Comparison of ENCODE assay signal across 25 cellular contexts in genomic region chr13:93326427-93326826, GRCh38.
"Had no signal": no experiment of that assay in that cellular context is flagged by ENCODE, and none has a peak within 500 bp of the region (broad histone marks: within the 10 kb centered on the region; RNA-seq: fewer than 3 reads in every experiment).

No MANE protein-coding gene starts in this region.

- H3K27me3 Mint-ChIP-seq: dendritic cell treated with granulocyte-macrophage colony-stimulating factor and Interleukin-4, amounts not matched to agents 40 ng/mL and 50 ng/mL, for 4 days; effector memory CD8-positive, alpha-beta T cell had no signal

- H3K4me1 Mint-ChIP-seq: immature natural killer cell had no signal

- H3K36me3 Mint-ChIP-seq: immature natural killer cell had no signal

- H3K27me3 ChIP-seq: colonic mucosa, esophagus squamous epithelium, gastrocnemius medialis, left lung had no signal

- DNase-seq: colonic mucosa; cortex of kidney; effector CD8-positive, alpha-beta T cell; effector memory CD8-positive, alpha-beta T cell; endodermal cell; erythroblast; esophagus squamous epithelium; foreskin fibroblast; foreskin melanocyte; gastrocnemius medialis; glutamatergic neuron; head of caudate nucleus; heart right ventricle; hypothalamus; immature natural killer cell; islet precursor cell; kidney; left cardiac atrium; left lung; left ventricle myocardium superior; lower lobe of right lung; mesenchymal stem cell; midbrain had no signal

- H3K9me3 ChIP-seq: colonic mucosa, esophagus squamous epithelium, gastrocnemius medialis, left lung, lower lobe of right lung had no signal

- H3K4me3 ChIP-seq: colonic mucosa, esophagus squamous epithelium, gastrocnemius medialis, heart right ventricle, left lung, lower lobe of right lung had no signal

- H3K4me1 ChIP-seq: colonic mucosa, esophagus squamous epithelium, gastrocnemius medialis, heart right ventricle, left lung, lower lobe of right lung had no signal

- H3K4me3 Mint-ChIP-seq: dendritic cell treated with granulocyte-macrophage colony-stimulating factor and Interleukin-4, amounts not matched to agents 40 ng/mL and 50 ng/mL, for 4 days; effector memory CD8-positive, alpha-beta T cell; endodermal cell; immature natural killer cell had no signal

- H3K27ac Mint-ChIP-seq: dendritic cell treated with granulocyte-macrophage colony-stimulating factor and Interleukin-4, amounts not matched to agents 40 ng/mL and 50 ng/mL, for 4 days; effector memory CD8-positive, alpha-beta T cell; endodermal cell; immature natural killer cell had no signal

- H3K9me3 Mint-ChIP-seq: endodermal cell had no signal

- H3K36me3 ChIP-seq: colonic mucosa, esophagus squamous epithelium, gastrocnemius medialis, heart right ventricle, left lung, lower lobe of right lung had no signal

- H3K27ac ChIP-seq: colonic mucosa, epithelial cell of prostate, esophagus squamous epithelium, gastrocnemius medialis, heart right ventricle, left lung, lower lobe of right lung had no signal
